17 cellular contexts compared by ENCODE assay signal in genomic region chr5:14348142-14348541, GRCh38.
DNase-seq lines count a peak whose midpoint lies in the region; ATAC-seq and TF ChIP-seq lines count a peak whose summit lies in the region.
"Had no signal": no experiment of that assay in that cellular context is flagged by ENCODE, and none has a peak within 500 bp of the region (broad histone marks: within the 10 kb centered on the region; RNA-seq: fewer than 3 reads in every experiment).

No MANE protein-coding gene starts in this region.

- H4K20me1 ChIP-seq in IMR-90 (ENCODE audit: insufficient read depth, low read length) (peaks cover 94% of the 10 kb centered on the region), fibroblast of lung (ENCODE audit: control insufficient read depth, extremely low read depth, insufficient read depth, low read length) (peaks cover 5% of the 10 kb centered on the region), neural progenitor cell (ENCODE audit: low read depth) (peaks cover 24% of the 10 kb centered on the region)

- no peak overlapping the region for H3K4me3 Mint-ChIP-seq in neural progenitor cell
- H3K4me3 Mint-ChIP-seq: CD8-positive, alpha-beta T cell had no signal

- peak overlapping the region; percentile 6; the same call in 1 of the 2 replicates for H4K5ac ChIP-seq in IMR-90 (ENCODE audit: low read depth, low read length)

- in situ Hi-C loops in IMR-90 (cut with MboI; ENCODE audit: low sequenced_read_pairs): no loop called here

- H2BK15ac ChIP-seq in IMR-90 (ENCODE audit: low read depth, low read length): no peak overlapping the region

- peak overlapping the region; percentile 70 for H2BK5ac ChIP-seq in IMR-90 (ENCODE audit: low read depth, low read length, poor library complexity, severe bottlenecking)

- peak overlapping the region; percentile 12 for H2AK9ac ChIP-seq in IMR-90 (replicated peaks; ENCODE audit: low read depth, low read length, poor library complexity)

- no peaks in the 10 kb centered on the region for H3K27me3 Mint-ChIP-seq in neural progenitor cell (ENCODE audit: insufficient read depth, low read depth)

- H3K36me3 ChIP-seq in IMR-90 (ENCODE audit: control insufficient read depth, insufficient read depth, low read length) (peaks cover 53% of the 10 kb centered on the region), fibroblast of lung (ENCODE audit: control insufficient read depth, insufficient read depth, low read length) (peaks cover 17% of the 10 kb centered on the region), neural progenitor cell (peaks cover 4% of the 10 kb centered on the region)

- peak overlapping the region; percentile 24 for H3K27ac Mint-ChIP-seq in neural progenitor cell
- H3K27ac Mint-ChIP-seq: CD8-positive, alpha-beta T cell had no signal

- no TSS peak for BruUV-seq in IMR-90 (replicated peaks; lab: Mats Ljungman, UMichigan)

- H3K9me3 Mint-ChIP-seq in neural progenitor cell: peaks cover 8% of the 10 kb centered on the region
- H3K9me3 Mint-ChIP-seq: CD8-positive, alpha-beta T cell had no signal

- no peak overlapping the region for H3K9ac ChIP-seq in IMR-90 (ENCODE audit: low read depth, low read length)
- no peak overlapping the region for H3K9ac ChIP-seq in fibroblast of lung (ENCODE audit: insufficient read depth, low read length)
- H3K9ac ChIP-seq in neural progenitor cell: no peak overlapping the region

- H2BK120ac ChIP-seq in IMR-90 (ENCODE audit: low read depth, low read length): no peak overlapping the region

- no CpG with 5 or more reads among the region's 5 CpGs for WGBS in IMR-90 (ENCODE audit: extremely low coverage in 2 of 2, insufficient read length in 1 of 2), 2 experiments

- no peaks in the 10 kb centered on the region for H3K27me3 ChIP-seq in AG04450 (ENCODE audit: control insufficient read depth, insufficient read depth, low read length)
- H3K27me3 ChIP-seq in IMR-90 (ENCODE audit: control insufficient read depth, insufficient read depth, low read length): no peaks in the 10 kb centered on the region
- no peaks in the 10 kb centered on the region for H3K27me3 ChIP-seq in fibroblast of lung (ENCODE audit: control insufficient read depth, insufficient read depth, low read length)
- H3K27me3 ChIP-seq in neural progenitor cell: no peaks in the 10 kb centered on the region
- H3K27me3 ChIP-seq: BE2C had no signal

- no peak overlapping the region for H4K8ac ChIP-seq in IMR-90 (ENCODE audit: low read depth in 2 of 2, low read length in 2 of 2)

- H3K4ac ChIP-seq in IMR-90 (ENCODE audit: low read depth, low read length): no peak overlapping the region

- peaks cover 36 to 83% of the 10 kb centered on the region in 2 experiments for H3K79me1 ChIP-seq in IMR-90 (ENCODE audit: low read depth in 1 of 2, low read length in 2 of 2)

- peak overlapping the region; percentile 39 for H3K18ac ChIP-seq in IMR-90 (ENCODE audit: low read depth, low read length)

- H3K79me2 ChIP-seq in fibroblast of lung (ENCODE audit: control insufficient read depth, insufficient read depth, low read length) (peaks cover 70% of the 10 kb centered on the region), neural progenitor cell (ENCODE audit: low read depth) (peaks cover 11% of the 10 kb centered on the region)

- H3K4me2 ChIP-seq in IMR-90 (ENCODE audit: low read depth, low read length) (peak overlapping the region; percentile 52), fibroblast of lung (ENCODE audit: extremely low read depth, insufficient read depth, low read length) (no peak overlapping the region), neural progenitor cell (no peak overlapping the region)

- intact Hi-C loops in IMR-90 (cut with micrococcal nuclease): no loop called here
- intact Hi-C loops in Right ventricle myocardium superior (cut with DNase I): no loop called here

- H3K27ac ChIP-seq in AG04450 (ENCODE audit: low read depth, low read length) (peak overlapping the region; percentile 62), IMR-90 (ENCODE audit: insufficient read depth, low read length) (peak overlapping the region; percentile 27; the same call in 1 of the 2 replicates), fibroblast of lung (ENCODE audit: insufficient read depth, low read length) (peak overlapping the region; percentile 33), neural progenitor cell (peak overlapping the region; percentile 20)
- H3K27ac ChIP-seq: 22Rv1, C4-2B had no signal

- no peak overlapping the region for H3K4me3 ChIP-seq in AG04450 (ENCODE audit: low read depth, low read length)
- H3K4me3 ChIP-seq in IMR-90 (ENCODE audit: insufficient read depth, low read depth, low read length): no peak overlapping the region
- no peak overlapping the region for H3K4me3 ChIP-seq in fibroblast of lung (replicated peaks in 1 of 4; ENCODE audit: control extremely low read depth in 1 of 4, insufficient read depth in 1 of 4, low read depth in 3 of 4, low read length in 4 of 4)
- H3K4me3 ChIP-seq in neural progenitor cell: no peak overlapping the region

- H3K14ac ChIP-seq in IMR-90 (replicated peaks; ENCODE audit: low read depth, low read length): peak overlapping the region; percentile 23; the same call in 1 of the 2 replicates

- H3K23ac ChIP-seq in IMR-90 (ENCODE audit: low read depth, low read length): peak overlapping the region; percentile 74; the same call in 1 of the 2 replicates

- DNase-seq in AG04450 (ENCODE audit: low read depth, low spot score) (peak; percentile 47), IMR-90 (peak; percentile 75), fibroblast of lung (ENCODE audit: low read depth in 2 of 2) (peak in 1 of 2 donors; percentile 63), neural progenitor cell (ENCODE audit: low spot score) (no peak), inferior parietal cortex (ENCODE audit: extremely low spot score) (no peak), Right ventricle myocardium superior (no peak)
- DNase-seq: BE2C; CD8-positive, alpha-beta T cell; COR-L47; DMS153; EL; KBM-7 had no signal

- peaks cover 25% of the 10 kb centered on the region for H3K9me1 ChIP-seq in IMR-90 (ENCODE audit: insufficient read depth, low read length)

- no peak overlapping the region; the same call in 1 of the 2 replicates for H2AK5ac ChIP-seq in IMR-90 (ENCODE audit: low read depth, low read length)

- H2AFZ ChIP-seq in IMR-90 (replicated peaks; ENCODE audit: low read length, poor library complexity) (no peak overlapping the region), fibroblast of lung (ENCODE audit: low read length) (no peak overlapping the region), neural progenitor cell (replicated peaks) (no peak overlapping the region)

- H3K56ac ChIP-seq in IMR-90 (ENCODE audit: extremely low read depth, insufficient read depth, low read length): no peak overlapping the region

- TF ChIP-seq CTCF in AG04450 (IDR thresholded peaks at IDR 0.05; ENCODE audit: low read depth, low read length) (no peak), IMR-90 (conservative IDR thresholded peaks at IDR 0.05; ENCODE audit: low read depth, low read length) (no peak), fibroblast of lung (conservative IDR thresholded peaks at IDR 0.05 in 1 of 2, IDR thresholded peaks at IDR 0.05 in 1 of 2; ENCODE audit: low read depth in 1 of 2, low read length in 2 of 2) (no peak), neural progenitor cell (IDR thresholded peaks at IDR 0.05) (no peak)

- TF ChIP-seq RAD21 in IMR-90 (IDR thresholded peaks at IDR 0.05; ENCODE audit: low read length): no peak

- CTCF ChIA-PET in AG04450 (lab: Charles Lee): no interaction called here
- CTCF ChIA-PET in IMR-90 (lab: Yijun Ruan, JAX): no interaction called here

- no peak overlapping the region for H2BK20ac ChIP-seq in IMR-90 (ENCODE audit: low read depth, low read length)

- peak; percentile 67 for ATAC-seq in IMR-90 (ENCODE audit: low read depth)
- ATAC-seq in GM19467 (IDR thresholded peaks at IDR 0.05; ENCODE audit: unreplicated experiment): no peak
- ATAC-seq in Right ventricle myocardium superior (ENCODE audit: poor library complexity): no peak
- ATAC-seq in HG03108 (IDR thresholded peaks at IDR 0.05; ENCODE audit: unreplicated experiment): no peak
- ATAC-seq: CD8-positive, alpha-beta T cell; HCT116 had no signal

- POLR2A ChIA-PET in AG04450 (lab: Yijun Ruan, JAX): no interaction called here
- POLR2A ChIA-PET in IMR-90 (lab: Charles Lee; ENCODE audit: unreplicated experiment): interaction anchor here (0.6 kb wide), 1 partner anchor 203 kb away, joined by 3 read pairs; no protein-coding TSS in a partner anchor

- no peak for TF ChIP-seq POLR2A in IMR-90 (IDR thresholded peaks at IDR 0.05; ENCODE audit: low read depth, low read length)

- H3K36me3 Mint-ChIP-seq in neural progenitor cell: peaks cover 33% of the 10 kb centered on the region
- H3K36me3 Mint-ChIP-seq: CD8-positive, alpha-beta T cell had no signal

- no peak overlapping the region for H4K91ac ChIP-seq in IMR-90 (ENCODE audit: insufficient read depth, low read depth, low read length)

- H3K4me1 ChIP-seq in IMR-90 (ENCODE audit: control insufficient read depth, insufficient read depth, low read length) (peaks cover 17% of the 10 kb centered on the region), fibroblast of lung (ENCODE audit: control insufficient read depth, extremely low read depth, insufficient read depth, low read length) (peaks cover 17% of the 10 kb centered on the region), neural progenitor cell (peaks cover 4% of the 10 kb centered on the region)

- H3K4me1 Mint-ChIP-seq in neural progenitor cell: peaks cover 7% of the 10 kb centered on the region

- H3K9me3 ChIP-seq in AG04450 (ENCODE audit: control insufficient read depth, insufficient read depth, low read length): no peaks in the 10 kb centered on the region
- H3K9me3 ChIP-seq in IMR-90 (ENCODE audit: control insufficient read depth, insufficient read depth, low read length): no peaks in the 10 kb centered on the region
- no peaks in the 10 kb centered on the region for H3K9me3 ChIP-seq in fibroblast of lung (ENCODE audit: control insufficient read depth, insufficient read depth, low read depth, low read length)
- H3K9me3 ChIP-seq in neural progenitor cell (ENCODE audit: low read depth): no peaks in the 10 kb centered on the region
- H3K9me3 ChIP-seq: BE2C had no signal

- no peaks in the 10 kb centered on the region for H3F3A ChIP-seq in neural progenitor cell (ENCODE audit: low read depth)

- dilution Hi-C loops in IMR-90 (cut with HindIII; ENCODE audit: low sequenced_read_pairs, unreplicated experiment): no loop called here

TF ChIP-seq in IMR-90, 13 proteins besides CTCF, POLR2A, EP300 and RAD21:
- peak; percentile 55; the same call in 1 of the 2 replicates for TF ChIP-seq BHLHE40 (IDR thresholded peaks at IDR 0.05; ENCODE audit: low read depth, low read length)
- TF ChIP-seq MAFK (IDR thresholded peaks at IDR 0.05; ENCODE audit: low read depth, low read length): no peak
- TF ChIP-seq NFE2L2 (IDR thresholded peaks at IDR 0.05; ENCODE audit: low read depth, low read length): peak; percentile 8; the same call in 1 of the 2 replicates

Comparison
In these comparisons a context has a peak if more than half of its experiments do, and no peak if none do; other contexts are left out.
1. DNase-seq: peak in AG04450 (single experiment) and IMR-90 (single experiment); none in neural progenitor cell (single experiment), inferior parietal cortex (single experiment) and Right ventricle myocardium superior (single experiment).
2. Peak in every context shown above with its lines, with median percentiles within 50 percentile points of each other: H3K27ac ChIP-seq.